8 cellular contexts compared by ENCODE assay signal in genomic region chr1:120724507-120724906, GRCh38. TPM values are rescaled to one million over a fixed set of nuclear protein-coding genes. Genes with fewer than 3 reads are reported as not detected.
DNase-seq lines count a peak whose midpoint lies in the region; ATAC-seq and TF ChIP-seq lines count a peak whose summit lies in the region.
"Not testable (repeated sequence)": the region's sequence is repeated elsewhere in the genome, so short reads cannot be mapped to it uniquely, and the experiment has no call there.

No MANE protein-coding gene starts in this region.

- intact Hi-C loops in aorta (cut with DNase I), result not testable (repeated sequence)

- not testable (repeated sequence) for H3K27ac ChIP-seq in OCI-LY3 (ENCODE audit: low read length); brain microvascular endothelial cell
- H3K27ac ChIP-seq in mucosa of rectum (ENCODE audit: low read depth in 2 of 2, low read length in 2 of 2), result peak overlapping the region in 1 of 2 donors; percentile 56
- peak overlapping the region; percentile 66 for H3K27ac ChIP-seq in rectal smooth muscle tissue (ENCODE audit: low read depth, low read length)
- peak overlapping the region; percentile 76 to 94 for H3K27ac ChIP-seq in aorta (ENCODE audit: low read depth in 1 of 2, low read length in 2 of 2)

- WGBS in aorta, 2 donors, result 0 to 2% methylated on average over 8 to 15 of the region's 28 CpGs

- H3K79me2 ChIP-seq in OCI-LY3 (ENCODE audit: low read length), result not testable (repeated sequence)

- not testable (repeated sequence) for H3K4me1 ChIP-seq in OCI-LY3 (ENCODE audit: low read length); mucosa of rectum (ENCODE audit: control insufficient read depth in 2 of 2, insufficient read depth in 2 of 2, low read length in 2 of 2); rectal smooth muscle tissue (ENCODE audit: control insufficient read depth, insufficient read depth, low read length); aorta (ENCODE audit: control insufficient read depth in 1 of 2, insufficient read depth in 2 of 2, low read length in 2 of 2)

- not testable (repeated sequence) for ATAC-seq in aorta (ENCODE audit: low FRiP score)

- TF ChIP-seq CTCF in GM12865 (IDR thresholded peaks at IDR 0.05; ENCODE audit: insufficient read depth, low read depth, low read length, missing control alignments); OCI-LY3 (IDR thresholded peaks at IDR 0.05; ENCODE audit: low read depth, low read length); brain microvascular endothelial cell (IDR thresholded peaks at IDR 0.05; ENCODE audit: low read depth, low read length, missing control alignments); fibroblast of villous mesenchyme (IDR thresholded peaks at IDR 0.05; ENCODE audit: insufficient read depth, low read depth, low read length): not testable (repeated sequence)

- in situ Hi-C loops in brain microvascular endothelial cell (cut with HindIII; ENCODE audit: low pct_ligation_motif_present, low sequenced_read_pairs), result not testable (repeated sequence)

- H4K20me1 ChIP-seq in OCI-LY3 (ENCODE audit: insufficient read depth, low read length), result not testable (repeated sequence)

- H3K4me3 ChIP-seq in GM12865 (ENCODE audit: low read depth, low read length) (peak overlapping the region; percentile 68), OCI-LY3 (ENCODE audit: low read length) (peak overlapping the region; percentile 96), brain microvascular endothelial cell (ENCODE audit: low read depth, low read length) (peak overlapping the region; percentile 59), fibroblast of villous mesenchyme (ENCODE audit: low read depth, low read length) (peak overlapping the region; percentile 72), mucosa of rectum (ENCODE audit: low read length in 2 of 2) (peak overlapping the region; percentile 54 to 73), rectal smooth muscle tissue (ENCODE audit: low read length) (peak overlapping the region; percentile 74), aorta (ENCODE audit: low read length in 2 of 2) (peak overlapping the region; percentile 90 to 96)

- not testable (repeated sequence) for H3K9me3 ChIP-seq in OCI-LY3 (ENCODE audit: insufficient read depth, low read length); mucosa of rectum (ENCODE audit: control insufficient read depth in 2 of 2, low read length in 2 of 2); aorta (ENCODE audit: control insufficient read depth, low read length)

- H3K4me2 ChIP-seq in OCI-LY3 (ENCODE audit: low read length), result peak overlapping the region; percentile 75

- H2AFZ ChIP-seq in OCI-LY3 (ENCODE audit: low read depth, low read length), result not testable (repeated sequence)

- H3K27me3 ChIP-seq in OCI-LY3 (ENCODE audit: low read depth, low read length); brain microvascular endothelial cell (replicated peaks); mucosa of rectum (ENCODE audit: control insufficient read depth in 2 of 2, insufficient read depth in 2 of 2, low read length in 2 of 2); rectal smooth muscle tissue (ENCODE audit: control insufficient read depth, insufficient read depth, low read length); aorta (ENCODE audit: control insufficient read depth in 1 of 2, insufficient read depth in 2 of 2, low read length in 1 of 2): not testable (repeated sequence)

- not testable (repeated sequence) for DNase-seq in GM12865 (ENCODE audit: low read depth); brain microvascular endothelial cell; fibroblast of villous mesenchyme (ENCODE audit: low read depth)
- DNase-seq in activated CD8-positive, alpha-beta memory T cell treated with anti-CD3 and anti-CD28 coated beads for 24 hours, result peak; percentile 58
- peak; percentile 46 to 75 for DNase-seq in aorta

- peak overlapping the region; percentile 94 for H3K9ac ChIP-seq in OCI-LY3 (ENCODE audit: low read length)
- H3K9ac ChIP-seq in mucosa of rectum (ENCODE audit: low read depth in 1 of 2, low read length in 2 of 2), result peak overlapping the region in 1 of 2 donors; percentile 68
- H3K9ac ChIP-seq in rectal smooth muscle tissue (ENCODE audit: low read length), result not testable (repeated sequence)

- H3K36me3 ChIP-seq in OCI-LY3 (replicated peaks; ENCODE audit: low read depth, low read length); brain microvascular endothelial cell (replicated peaks); mucosa of rectum (ENCODE audit: control insufficient read depth in 2 of 2, insufficient read depth in 2 of 2, low read length in 2 of 2); rectal smooth muscle tissue (ENCODE audit: control insufficient read depth, insufficient read depth, low read length); aorta (ENCODE audit: control insufficient read depth in 1 of 2, insufficient read depth in 2 of 2, low read length in 1 of 2): not testable (repeated sequence)

RNA-seq across cellular contexts. Expression of gene NBPF26, which starts 0.8 kb away (rescaled TPM):
- total RNA-seq in fibroblast of villous mesenchyme, result 11.9 and 32.8 TPM in 2 replicates
- total RNA-seq in aorta, result 10 to 100 TPM; 44.1 to 51.3 TPM
- 10 to 100 TPM; 10.0 to 12.1 TPM for polyA plus RNA-seq in aorta
